In the genomic region with DNA sequence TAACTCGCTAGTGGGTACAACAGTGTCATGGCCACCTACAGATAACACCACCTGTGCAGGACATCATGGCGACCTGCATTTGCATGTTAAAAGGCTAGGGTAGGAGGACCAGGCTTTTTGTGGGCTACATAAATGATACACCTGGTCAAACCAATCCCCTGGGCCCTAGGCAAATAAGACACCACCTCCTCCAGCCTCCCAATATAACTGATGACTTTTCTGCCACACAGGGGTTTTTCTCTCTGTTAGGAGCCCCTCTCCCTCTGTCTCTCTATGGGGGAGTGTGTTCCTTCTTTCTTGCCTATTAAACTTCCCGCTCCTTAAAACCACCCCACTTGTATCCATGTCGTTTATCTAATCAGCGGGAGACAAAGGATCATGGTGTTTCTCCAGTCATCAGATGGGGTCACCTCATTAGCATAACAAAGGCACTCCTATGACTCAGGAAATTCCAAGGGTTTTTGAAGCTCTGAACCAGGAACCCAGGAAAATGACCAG, we compare ENCODE assay signal across 2 cellular contexts.
TF ChIP-seq lines count a peak whose summit lies in the region.

No MANE protein-coding gene starts in this region.

TF ChIP-seq in GM23338, 12 proteins besides CTCF, POLR2A, EP300 and RAD21:
- no peak for TF ChIP-seq EZH2phosphoT487 (IDR thresholded peaks at IDR 0.05; ENCODE audit: unreplicated experiment)
- TF ChIP-seq ZNF331 (CRISPR knock-in tag; IDR thresholded peaks at IDR 0.05; ENCODE audit: low read depth) = peak; percentile 37; the same call in 1 of the 2 replicates
- TF ChIP-seq ZNF114 (CRISPR knock-in tag; IDR thresholded peaks at IDR 0.05) = no peak
- TF ChIP-seq, protein P1, sequence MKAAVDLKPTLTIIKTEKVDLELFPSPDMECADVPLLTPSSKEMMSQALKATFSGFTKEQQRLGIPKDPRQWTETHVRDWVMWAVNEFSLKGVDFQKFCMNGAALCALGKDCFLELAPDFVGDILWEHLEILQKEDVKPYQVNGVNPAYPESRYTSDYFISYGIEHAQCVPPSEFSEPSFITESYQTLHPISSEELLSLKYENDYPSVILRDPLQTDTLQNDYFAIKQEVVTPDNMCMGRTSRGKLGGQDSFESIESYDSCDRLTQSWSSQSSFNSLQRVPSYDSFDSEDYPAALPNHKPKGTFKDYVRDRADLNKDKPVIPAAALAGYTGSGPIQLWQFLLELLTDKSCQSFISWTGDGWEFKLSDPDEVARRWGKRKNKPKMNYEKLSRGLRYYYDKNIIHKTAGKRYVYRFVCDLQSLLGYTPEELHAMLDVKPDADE (IDR thresholded peaks at IDR 0.05) = peak; percentile 31; the same call in 1 of the 2 replicates
- no peak for TF ChIP-seq EZH2 (IDR thresholded peaks at IDR 0.05; ENCODE audit: low read depth, unreplicated experiment)
- TF ChIP-seq STAT1 (IDR thresholded peaks at IDR 0.05; ENCODE audit: unreplicated experiment) = no peak
- TF ChIP-seq NANOG (IDR thresholded peaks at IDR 0.05; ENCODE audit: borderline replicate concordance) = peak; percentile 87
- no peak for TF ChIP-seq JUNB (IDR thresholded peaks at IDR 0.05; ENCODE audit: unreplicated experiment)
- peak; percentile 80 for TF ChIP-seq CREB1 (CRISPR knock-in tag; IDR thresholded peaks at IDR 0.05; ENCODE audit: low read depth)

TF ChIP-seq in endothelial cell of umbilical vein, 7 proteins besides CTCF, POLR2A, EP300 and RAD21:
- TF ChIP-seq EZH2 (IDR thresholded peaks at IDR 0.05; ENCODE audit: borderline replicate concordance, low read depth, low read length, severe bottlenecking) (no peak), MYC (IDR thresholded peaks at IDR 0.05; ENCODE audit: low read depth, low read length) (no peak), POLR2AphosphoS5 (IDR thresholded peaks at IDR 0.05; ENCODE audit: insufficient read depth, low read depth, low read length) (no peak), GATA2 (IDR thresholded peaks at IDR 0.05; ENCODE audit: insufficient read depth, insufficient read length, low read depth, low read length) (no peak), JUN (IDR thresholded peaks at IDR 0.05; ENCODE audit: borderline replicate concordance, insufficient read depth, insufficient read length, low read depth) (no peak), FOS (IDR thresholded peaks at IDR 0.05; ENCODE audit: borderline replicate concordance, insufficient read depth, low read length) (no peak)
- TF ChIP-seq, protein P2, sequence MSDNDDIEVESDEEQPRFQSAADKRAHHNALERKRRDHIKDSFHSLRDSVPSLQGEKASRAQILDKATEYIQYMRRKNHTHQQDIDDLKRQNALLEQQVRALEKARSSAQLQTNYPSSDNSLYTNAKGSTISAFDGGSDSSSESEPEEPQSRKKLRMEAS (IDR thresholded peaks at IDR 0.05; ENCODE audit: insufficient read depth, insufficient read length) = no peak
